1 cellular context compared by ENCODE assay signal in genomic region chr2:174585111-174585510, GRCh38.
TF ChIP-seq lines count a peak whose summit lies in the region.

No MANE protein-coding gene starts in this region.

TF ChIP-seq in GM23338, 12 proteins besides CTCF, POLR2A, EP300 and RAD21 (continued from another document):
- TF ChIP-seq REST (IDR thresholded peaks at IDR 0.05; ENCODE audit: unreplicated experiment) (no peak), EZH2 (IDR thresholded peaks at IDR 0.05; ENCODE audit: low read depth, unreplicated experiment) (no peak), STAT1 (IDR thresholded peaks at IDR 0.05; ENCODE audit: unreplicated experiment) (no peak), ETS1 (IDR thresholded peaks at IDR 0.05) (no peak), ZNF462 (CRISPR knock-in tag; IDR thresholded peaks at IDR 0.05) (no peak), ZNF114 (CRISPR knock-in tag; IDR thresholded peaks at IDR 0.05) (no peak)
